ENCODE assay signal across 8 cellular contexts in genomic region chr1:42940851-42941639, GRCh38. TPM values are rescaled to one million over a fixed set of nuclear protein-coding genes. Genes with fewer than 3 reads are reported as not detected.
DNase-seq lines count a peak whose midpoint lies in the region; ATAC-seq and TF ChIP-seq lines count a peak whose summit lies in the region.

No MANE protein-coding gene starts in this region.

- DNase-seq in GM23338 (ENCODE audit: low spot score): no peak
- DNase-seq in SJSA1 (ENCODE audit: low read depth in 1 of 2, low spot score in 2 of 2): peak; percentile 98 to 99
- peak; percentile 94 for DNase-seq in epithelial cell of proximal tubule (ENCODE audit: low read depth)
- DNase-seq in osteoblast (ENCODE audit: insufficient read length, low spot score, missing footprints): peak; percentile 87
- no peak for DNase-seq in ecto neural progenitor cell (ENCODE audit: low spot score)
- DNase-seq in pons (ENCODE audit: low spot score): no peak

- peak overlapping the region; percentile 51 for H3K27ac Mint-ChIP-seq in GM23338

- H3K4me2 ChIP-seq in GM23338 (no peak overlapping the region), osteoblast (ENCODE audit: insufficient read depth, low read length) (peak overlapping the region; percentile 53)

- peaks cover 14% of the 10 kb centered on the region; the same call in 1 of the 2 replicates for H3F3A ChIP-seq in GM23338 (replicated peaks; ENCODE audit: low read depth)

- H4K20me1 ChIP-seq in GM23338 (replicated peaks; ENCODE audit: insufficient read depth) (peaks cover 80% of the 10 kb centered on the region), osteoblast (ENCODE audit: insufficient read depth, low read length) (no peaks in the 10 kb centered on the region)

- H3K9me3 ChIP-seq in SJSA1 (replicated peaks) (no peaks in the 10 kb centered on the region), osteoblast (ENCODE audit: low read depth, low read length) (no peaks in the 10 kb centered on the region)

- peaks cover 21% of the 10 kb centered on the region for H3K4me1 ChIP-seq in GM23338 (ENCODE audit: insufficient read depth)
- H3K4me1 ChIP-seq in SJSA1 (replicated peaks): peaks cover 89% of the 10 kb centered on the region
- H3K4me1 ChIP-seq in osteoblast (ENCODE audit: insufficient read depth, low read length): peaks cover 72% of the 10 kb centered on the region

- H3K4me3 ChIP-seq in GM23338 (no peak overlapping the region), SJSA1 (no peak overlapping the region), epithelial cell of proximal tubule (ENCODE audit: low read depth, low read length) (no peak overlapping the region), osteoblast (ENCODE audit: insufficient read depth, low read length) (peak overlapping the region; percentile 25)

- no peaks in the 10 kb centered on the region for H3K27me3 ChIP-seq in GM23338 (ENCODE audit: insufficient read depth)
- H3K27me3 ChIP-seq in SJSA1 (replicated peaks): no peaks in the 10 kb centered on the region
- no peaks in the 10 kb centered on the region for H3K27me3 ChIP-seq in osteoblast (ENCODE audit: insufficient read depth, low read length)

- H3K4me3 Mint-ChIP-seq in GM23338: no peak overlapping the region; the same call in 2 of the 3 replicates

- H3K27me3 Mint-ChIP-seq in GM23338 (ENCODE audit: insufficient read depth, low read depth, poor library complexity): peaks cover 19% of the 10 kb centered on the region

- TF ChIP-seq CTCF in GM23338 (conservative IDR thresholded peaks at IDR 0.05; ENCODE audit: low read depth in 2 of 2) (no peak), epithelial cell of proximal tubule (conservative IDR thresholded peaks at IDR 0.05; ENCODE audit: low read depth, low read length) (no peak), osteoblast (IDR thresholded peaks at IDR 0.05; ENCODE audit: extremely low read depth, low read depth, low read length) (no peak)

- H3K36me3 ChIP-seq in GM23338 (ENCODE audit: insufficient read depth): peaks cover 63% of the 10 kb centered on the region
- peaks cover 54% of the 10 kb centered on the region for H3K36me3 ChIP-seq in SJSA1
- peaks cover 11% of the 10 kb centered on the region for H3K36me3 ChIP-seq in osteoblast (ENCODE audit: insufficient read depth, low read length)

- peaks cover 73% of the 10 kb centered on the region for H3K4me1 Mint-ChIP-seq in GM23338

- ATAC-seq in GM23338 (no peak), GM21737 (IDR thresholded peaks at IDR 0.05; ENCODE audit: unreplicated experiment) (no peak), HG02798 (IDR thresholded peaks at IDR 0.05; ENCODE audit: poor library complexity, unreplicated experiment) (no peak)

- H2AFZ ChIP-seq in GM23338: no peak overlapping the region
- no peak overlapping the region for H2AFZ ChIP-seq in osteoblast (ENCODE audit: low read length)

- no peaks in the 10 kb centered on the region for H3K9me2 ChIP-seq in GM23338 (ENCODE audit: insufficient read depth)

- H3K27ac ChIP-seq in GM23338 (ENCODE audit: low read depth) (peak overlapping the region; percentile 84), SJSA1 (peak overlapping the region; percentile 96), osteoblast (ENCODE audit: low read depth, low read length) (peak overlapping the region; percentile 96)

- peaks cover 84% of the 10 kb centered on the region for H3K36me3 Mint-ChIP-seq in GM23338 (ENCODE audit: low read depth)

- H3K79me2 ChIP-seq in GM23338 (replicated peaks; ENCODE audit: insufficient read depth) (peaks cover 100% of the 10 kb centered on the region), osteoblast (ENCODE audit: insufficient read depth, low read length) (peaks cover 29% of the 10 kb centered on the region)

- no peaks in the 10 kb centered on the region; the same call in 2 of the 3 replicates for H3K9me3 Mint-ChIP-seq in GM23338

TF ChIP-seq in GM23338, 12 proteins besides CTCF, POLR2A, EP300 and RAD21:
- TF ChIP-seq STAT1 (IDR thresholded peaks at IDR 0.05; ENCODE audit: unreplicated experiment) (no peak), NANOG (IDR thresholded peaks at IDR 0.05; ENCODE audit: borderline replicate concordance) (no peak), POLR2AphosphoS5 (IDR thresholded peaks at IDR 0.05; ENCODE audit: low read depth) (no peak; the same call in 1 of the 2 replicates), ZNF331 (CRISPR knock-in tag; IDR thresholded peaks at IDR 0.05; ENCODE audit: low read depth) (no peak), ZNF114 (CRISPR knock-in tag; IDR thresholded peaks at IDR 0.05) (no peak)

RNA-seq across cellular contexts. Expression of gene SLC2A1, which starts 17.6 kb away (rescaled TPM):
- total RNA-seq in GM23338 (2014; rRNA removed; shearing (Covaris generic)): 305 and 479 TPM in 2 replicates
- polyA plus RNA-seq in GM23338 (2016; fragmentation: Nextera tagmentation; extraction: Ambion mirVana): 63.9 and 66.1 TPM in 2 replicates
- 115 and 173 TPM in 2 replicates for total RNA-seq in SJSA1 (2014; rRNA removed; shearing (Covaris generic))
- 374 and 598 TPM in 2 replicates for total RNA-seq in epithelial cell of proximal tubule
- total RNA-seq in osteoblast: 28.3 and 43.4 TPM in 2 replicates

Comparison
In these comparisons a context has a peak if more than half of its experiments do, and no peak if none do; other contexts are left out.
1. DNase-seq: peak in SJSA1 (2 of 2), epithelial cell of proximal tubule (single experiment) and osteoblast (single experiment); none in GM23338 (single experiment), ecto neural progenitor cell (single experiment) and pons (single experiment).
2. Peak in every context shown above with its lines, with median percentiles within 50 percentile points of each other: H3K27ac ChIP-seq.